In the genomic region with DNA sequence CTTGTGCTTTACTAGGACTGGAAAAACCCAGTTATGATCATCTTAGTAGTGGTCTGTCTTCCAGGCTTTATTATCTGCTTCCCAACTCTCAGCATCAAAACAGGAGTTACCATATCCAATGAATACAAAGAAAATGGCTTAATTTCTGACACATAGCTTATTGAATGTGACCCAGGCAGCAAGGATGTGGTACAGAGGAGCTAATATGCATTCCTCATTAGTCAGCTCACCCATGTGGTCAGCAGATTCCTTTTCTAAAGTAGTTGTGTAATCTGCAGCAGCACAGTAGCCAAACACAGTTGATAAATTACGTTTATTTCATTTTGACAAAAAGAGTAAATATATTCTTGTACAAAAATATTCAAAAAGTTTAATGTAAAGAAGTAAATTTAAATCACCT, we compare ENCODE assay signal across 1 cellular context.
TF ChIP-seq lines count a peak whose summit lies in the region.

No MANE protein-coding gene starts in this region.

TF ChIP-seq in HepG2, 621 proteins besides CTCF, POLR2A, EP300 and RAD21 (continued from another document):
- peak; percentile 53; the same call in 1 of the 2 replicates for TF ChIP-seq ARID5B (CRISPR knock-in tag; IDR thresholded peaks at IDR 0.05)
- no peak for TF ChIP-seq ZNF577 (CRISPR knock-in tag; IDR thresholded peaks at IDR 0.05; ENCODE audit: borderline replicate concordance, low read depth)
- TF ChIP-seq SAP130 (CRISPR knock-in tag; IDR thresholded peaks at IDR 0.05; ENCODE audit: low read depth) = 0 out of 2 replicates have a peak, but pooled peaks have one; percentile 19
- no peak for TF ChIP-seq FOXO4 (CRISPR knock-in tag; conservative IDR thresholded peaks at IDR 0.05)
- no peak for TF ChIP-seq ZNF205 (CRISPR knock-in tag; IDR thresholded peaks at IDR 0.05)
- no peak for TF ChIP-seq ZNF331 (CRISPR knock-in tag; IDR thresholded peaks at IDR 0.05)
- peak; percentile 53 for TF ChIP-seq CEBPG (CRISPR knock-in tag; IDR thresholded peaks at IDR 0.05)
- TF ChIP-seq ARHGAP35 (CRISPR knock-in tag; IDR thresholded peaks at IDR 0.05; ENCODE audit: borderline replicate concordance) = no peak
- peak; percentile 55 for TF ChIP-seq FOSL2 (CRISPR knock-in tag; IDR thresholded peaks at IDR 0.05)
- TF ChIP-seq, protein P1, sequence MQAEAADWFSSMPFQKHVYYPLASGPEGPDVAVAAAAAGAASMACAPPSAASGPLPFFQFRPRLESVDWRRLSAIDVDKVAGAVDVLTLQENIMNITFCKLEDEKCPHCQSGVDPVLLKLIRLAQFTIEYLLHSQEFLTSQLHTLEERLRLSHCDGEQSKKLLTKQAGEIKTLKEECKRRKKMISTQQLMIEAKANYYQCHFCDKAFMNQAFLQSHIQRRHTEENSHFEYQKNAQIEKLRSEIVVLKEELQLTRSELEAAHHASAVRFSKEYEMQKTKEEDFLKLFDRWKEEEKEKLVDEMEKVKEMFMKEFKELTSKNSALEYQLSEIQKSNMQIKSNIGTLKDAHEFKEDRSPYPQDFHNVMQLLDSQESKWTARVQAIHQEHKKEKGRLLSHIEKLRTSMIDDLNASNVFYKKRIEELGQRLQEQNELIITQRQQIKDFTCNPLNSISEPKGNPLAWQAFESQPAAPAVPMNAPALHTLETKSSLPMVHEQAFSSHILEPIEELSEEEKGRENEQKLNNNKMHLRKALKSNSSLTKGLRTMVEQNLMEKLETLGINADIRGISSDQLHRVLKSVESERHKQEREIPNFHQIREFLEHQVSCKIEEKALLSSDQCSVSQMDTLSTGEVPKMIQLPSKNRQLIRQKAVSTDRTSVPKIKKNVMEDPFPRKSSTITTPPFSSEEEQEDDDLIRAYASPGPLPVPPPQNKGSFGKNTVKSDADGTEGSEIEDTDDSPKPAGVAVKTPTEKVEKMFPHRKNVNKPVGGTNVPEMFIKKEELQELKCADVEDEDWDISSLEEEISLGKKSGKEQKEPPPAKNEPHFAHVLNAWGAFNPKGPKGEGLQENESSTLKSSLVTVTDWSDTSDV (CRISPR knock-in tag; IDR thresholded peaks at IDR 0.05) = no peak
- no peak for TF ChIP-seq CREB3 (CRISPR knock-in tag; IDR thresholded peaks at IDR 0.05)
- peak; percentile 60; the same call in 1 of the 2 replicates for TF ChIP-seq MAFF (IDR thresholded peaks at IDR 0.05; ENCODE audit: low read depth, low read length)
- no peak for TF ChIP-seq SOX13 (IDR thresholded peaks at IDR 0.05)
- peak in 1 of 2 experiments; percentile 24; a peak in 1 of 4 replicates for TF ChIP-seq SOX13 (CRISPR knock-in tag; conservative IDR thresholded peaks at IDR 0.05 in 1 of 2, IDR thresholded peaks at IDR 0.05 in 1 of 2)
